ENCODE assay signal across 8 cellular contexts in the genomic region with DNA sequence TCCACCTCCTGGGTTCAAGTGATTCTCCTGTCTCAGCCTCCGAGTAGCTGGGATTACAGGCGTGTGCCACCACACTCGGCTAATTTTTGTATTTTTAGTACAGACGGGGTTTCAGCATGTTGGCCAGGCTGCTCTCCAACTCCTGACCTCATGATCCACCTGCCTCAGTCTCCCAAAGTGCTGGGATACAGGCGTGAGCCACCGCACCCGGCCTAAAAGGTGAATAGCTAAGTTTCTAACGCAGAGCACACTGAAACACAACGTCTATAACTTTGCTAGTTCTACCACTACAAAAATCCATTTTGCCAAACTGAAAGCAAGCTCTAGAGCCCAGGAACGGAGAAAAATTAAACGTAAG. TPM values are rescaled to one million over a fixed set of nuclear protein-coding genes. Genes with fewer than 3 reads are reported as not detected.
DNase-seq lines count a peak whose midpoint lies in the region; ATAC-seq and TF ChIP-seq lines count a peak whose summit lies in the region.
"Not testable (repeated sequence)": the region's sequence is repeated elsewhere in the genome, so short reads cannot be mapped to it uniquely, and the experiment has no call there.

No MANE protein-coding gene starts in this region.

- H3K4me2 ChIP-seq in SK-N-SH, result peak overlapping the region; percentile 82

- peak overlapping the region; percentile 94 for H3K27ac Mint-ChIP-seq in activated naive CD8-positive, alpha-beta T cell treated with anti-CD3 and anti-CD28 coated beads, Interleukin-2, amount 10 ng/mL, durations not matched to agents 7 days and 5 days
- peak overlapping the region; percentile 94 to 97 for H3K27ac Mint-ChIP-seq in effector memory CD8-positive, alpha-beta T cell
- H3K27ac Mint-ChIP-seq in natural killer cell, result peak overlapping the region; percentile 95 to 96
- H3K27ac Mint-ChIP-seq in stimulated activated memory B cell treated with anti-CD40 and anti-IgM and Interleukin-4, amounts not matched to agents 10 μg/mL and 1 μg/mL and 100 μg/mL, for 72 hours, result peak overlapping the region; percentile 98

- intact Hi-C loops in natural killer cell (cut with micrococcal nuclease), result loop anchor here (5.0 kb wide), 1 partner anchor 153 kb away; no protein-coding TSS in a partner anchor

- peaks cover 14% of the 10 kb centered on the region for H3K36me3 Mint-ChIP-seq in activated naive CD8-positive, alpha-beta T cell treated with anti-CD3 and anti-CD28 coated beads, Interleukin-2, amount 10 ng/mL, durations not matched to agents 7 days and 5 days
- peaks cover 41% of the 10 kb centered on the region for H3K36me3 Mint-ChIP-seq in effector memory CD8-positive, alpha-beta T cell (ENCODE audit: insufficient read depth)
- H3K36me3 Mint-ChIP-seq in natural killer cell; stimulated activated memory B cell treated with anti-CD40 and anti-IgM and Interleukin-4, amounts not matched to agents 10 μg/mL and 1 μg/mL and 100 μg/mL, for 72 hours: not testable (repeated sequence)

- not testable (repeated sequence) for H3K27me3 ChIP-seq in SK-N-SH (ENCODE audit: insufficient read depth); iPS-15b (ENCODE audit: control insufficient read depth, insufficient read depth, low read length)

- peaks cover 24% of the 10 kb centered on the region for H3K4me1 Mint-ChIP-seq in activated naive CD8-positive, alpha-beta T cell treated with anti-CD3 and anti-CD28 coated beads, Interleukin-2, amount 10 ng/mL, durations not matched to agents 7 days and 5 days
- peaks cover 20 to 23% of the 10 kb centered on the region in 2 donors for H3K4me1 Mint-ChIP-seq in effector memory CD8-positive, alpha-beta T cell (ENCODE audit: low read depth in 2 of 2)
- H3K4me1 Mint-ChIP-seq in natural killer cell, result peaks cover 24 to 35% of the 10 kb centered on the region in 2 donors
- H3K4me1 Mint-ChIP-seq in stimulated activated memory B cell treated with anti-CD40 and anti-IgM and Interleukin-4, amounts not matched to agents 10 μg/mL and 1 μg/mL and 100 μg/mL, for 72 hours, result peaks cover 26% of the 10 kb centered on the region

- peak overlapping the region; percentile 100 for H2AFZ ChIP-seq in SK-N-SH (ENCODE audit: low read depth)

- peak overlapping the region; percentile 96 for H3K4me3 Mint-ChIP-seq in activated naive CD8-positive, alpha-beta T cell treated with anti-CD3 and anti-CD28 coated beads, Interleukin-2, amount 10 ng/mL, durations not matched to agents 7 days and 5 days
- peak overlapping the region; percentile 94 to 95 for H3K4me3 Mint-ChIP-seq in effector memory CD8-positive, alpha-beta T cell
- H3K4me3 Mint-ChIP-seq in natural killer cell, result peak overlapping the region; percentile 96
- peak overlapping the region; percentile 95 for H3K4me3 Mint-ChIP-seq in stimulated activated memory B cell treated with anti-CD40 and anti-IgM and Interleukin-4, amounts not matched to agents 10 μg/mL and 1 μg/mL and 100 μg/mL, for 72 hours

- not testable (repeated sequence) for H3K9me2 ChIP-seq in SK-N-SH

- H3K79me2 ChIP-seq in SK-N-SH (ENCODE audit: insufficient read depth), result peaks cover 45% of the 10 kb centered on the region

- not testable (repeated sequence) for TF ChIP-seq RAD21 in SK-N-SH (IDR thresholded peaks at IDR 0.05; ENCODE audit: low read length)

- H3K9me3 ChIP-seq in HEK293 (ENCODE audit: control insufficient read depth, insufficient read depth, low read depth, low read length); SK-N-SH; iPS-15b (ENCODE audit: control insufficient read depth, insufficient read depth, low read length): not testable (repeated sequence)

- not testable (repeated sequence) for DNase-seq in AG04449 (ENCODE audit: low read depth, low spot score); SK-N-SH; activated naive CD8-positive, alpha-beta T cell treated with anti-CD3 and anti-CD28 coated beads, Interleukin-2, amount 10 ng/mL, durations not matched to agents 7 days and 5 days; effector memory CD8-positive, alpha-beta T cell; natural killer cell

- TF ChIP-seq CTCF in AG04449 (IDR thresholded peaks at IDR 0.05; ENCODE audit: insufficient read depth, low read length, missing control alignments); HEK293 (tag by site-specific recombination; IDR thresholded peaks at IDR 0.05); SK-N-SH (IDR thresholded peaks at IDR 0.05); natural killer cell (IDR thresholded peaks at IDR 0.05): not testable (repeated sequence)

- POLR2A ChIA-PET in AG04449 (lab: Yijun Ruan, JAX) (interaction anchor here (0.8 to 1.2 kb wide), 3 partner anchors 13 to 136 kb away, joined by 3 to 4 read pairs (median 3); no protein-coding TSS in a partner anchor), HEK293 (lab: Yijun Ruan, JAX) (interaction anchor here (0.6 to 2.0 kb wide), 5 partner anchors 12 to 121 kb away, joined by 3 to 7 read pairs (median 3); a partner anchor contains a TSS), SK-N-SH (lab: Yijun Ruan, JAX) (interaction anchor here (1.2 to 1.8 kb wide), 5 partner anchors 12 to 123 kb away, joined by 3 to 14 read pairs (median 5); a partner anchor contains a TSS)
- POLR2A ChIA-PET in activated naive CD8-positive, alpha-beta T cell treated with anti-CD3 and anti-CD28 coated beads, Interleukin-2, amount 10 ng/mL, durations not matched to agents 7 days and 5 days (lab: Charles Lee), result interaction anchor here (1.0 to 2.1 kb wide), 9 partner anchors 10 to 116 kb away, joined by 3 to 15 read pairs (median 4); a partner anchor contains a TSS

- H3K9me3 Mint-ChIP-seq in activated naive CD8-positive, alpha-beta T cell treated with anti-CD3 and anti-CD28 coated beads, Interleukin-2, amount 10 ng/mL, durations not matched to agents 7 days and 5 days; effector memory CD8-positive, alpha-beta T cell; natural killer cell; stimulated activated memory B cell treated with anti-CD40 and anti-IgM and Interleukin-4, amounts not matched to agents 10 μg/mL and 1 μg/mL and 100 μg/mL, for 72 hours: not testable (repeated sequence)

- H3K27me3 Mint-ChIP-seq in activated naive CD8-positive, alpha-beta T cell treated with anti-CD3 and anti-CD28 coated beads, Interleukin-2, amount 10 ng/mL, durations not matched to agents 7 days and 5 days, result peaks cover 25% of the 10 kb centered on the region
- peaks cover 12 to 19% of the 10 kb centered on the region in 2 donors for H3K27me3 Mint-ChIP-seq in effector memory CD8-positive, alpha-beta T cell
- H3K27me3 Mint-ChIP-seq in natural killer cell (ENCODE audit: low read depth in 2 of 2), result peaks cover 15 to 29% of the 10 kb centered on the region in 2 donors
- peaks cover 12% of the 10 kb centered on the region for H3K27me3 Mint-ChIP-seq in stimulated activated memory B cell treated with anti-CD40 and anti-IgM and Interleukin-4, amounts not matched to agents 10 μg/mL and 1 μg/mL and 100 μg/mL, for 72 hours

- ATAC-seq in activated naive CD8-positive, alpha-beta T cell treated with anti-CD3 and anti-CD28 coated beads, Interleukin-2, amount 10 ng/mL, durations not matched to agents 7 days and 5 days (ENCODE audit: low read depth); effector memory CD8-positive, alpha-beta T cell (replicated peaks); natural killer cell; stimulated activated memory B cell treated with anti-CD40 and anti-IgM and Interleukin-4, amounts not matched to agents 10 μg/mL and 1 μg/mL and 100 μg/mL, for 72 hours: not testable (repeated sequence)

- H3K36me3 ChIP-seq in HEK293 (ENCODE audit: control insufficient read depth in 2 of 2, insufficient read depth in 1 of 2, low read length in 2 of 2) (peaks cover 21 to 31% of the 10 kb centered on the region in 2 experiments), SK-N-SH (replicated peaks in 1 of 2; ENCODE audit: control insufficient read depth in 1 of 2, insufficient read depth in 2 of 2, low read length in 1 of 2) (peaks cover 28% of the 10 kb centered on the region in 2 experiments)
- not testable (repeated sequence) for H3K36me3 ChIP-seq in iPS-15b (ENCODE audit: control insufficient read depth, insufficient read depth, low read length)

- not testable (repeated sequence) for TF ChIP-seq EP300 in SK-N-SH (IDR thresholded peaks at IDR 0.05; ENCODE audit: borderline replicate concordance in 1 of 2, low read depth in 1 of 2, low read length in 1 of 2)

- CTCF ChIA-PET in AG04449 (lab: Yijun Ruan, JAX), result interaction anchor here (0.6 to 3.1 kb wide), 7 partner anchors 9 to 309 kb away, joined by 3 to 26 read pairs (median 3); no protein-coding TSS in a partner anchor
- CTCF ChIA-PET in HEK293 (lab: Yijun Ruan, JAX), result interaction anchor here (0.6 to 0.9 kb wide), 4 partner anchors 9 to 84 kb away, joined by 3 to 5 read pairs (median 4); no protein-coding TSS in a partner anchor
- CTCF ChIA-PET in SK-N-SH (lab: Yijun Ruan, JAX), result interaction anchor here (0.9 to 3.5 kb wide), 3 partner anchors 10 to 135 kb away, joined by 3 to 22 read pairs (median 3); no protein-coding TSS in a partner anchor

- peaks cover 14% of the 10 kb centered on the region for H3K4me1 ChIP-seq in HEK293 (ENCODE audit: control insufficient read depth, insufficient read depth, low read length)
- peaks cover 18 to 22% of the 10 kb centered on the region in 2 experiments; a peak in 3 of 4 replicates for H3K4me1 ChIP-seq in SK-N-SH (ENCODE audit: control insufficient read depth in 1 of 2, insufficient read depth in 2 of 2, low read depth in 1 of 2, low read length in 1 of 2)
- not testable (repeated sequence) for H3K4me1 ChIP-seq in iPS-15b (ENCODE audit: control insufficient read depth, insufficient read depth, low read length)

- not testable (repeated sequence) for H3F3A ChIP-seq in SK-N-SH (replicated peaks; ENCODE audit: insufficient read depth)

- H3K27ac ChIP-seq in HEK293 (ENCODE audit: extremely low read depth, low read depth, low read length) (peak overlapping the region; percentile 22; the same call in 1 of the 2 replicates), SK-N-SH (ENCODE audit: low read depth in 2 of 2, low read length in 1 of 2) (peak overlapping the region; percentile 84 to 86)

- peaks cover 17% of the 10 kb centered on the region for H4K20me1 ChIP-seq in SK-N-SH (ENCODE audit: insufficient read depth)

- H3K9ac ChIP-seq in SK-N-SH (peak overlapping the region; percentile 91), iPS-15b (ENCODE audit: low read depth, low read length) (peak overlapping the region; percentile 70)

- 77% methylated on average over 11 of the region's 11 CpGs for WGBS in SK-N-SH (ENCODE audit: low lambda C conversion rate)

- H3K4me3 ChIP-seq in AG04449 (ENCODE audit: low read depth, low read length), result peak overlapping the region; percentile 98
- H3K4me3 ChIP-seq in HEK293 (ENCODE audit: low read depth, low read length), result peak overlapping the region; percentile 37
- H3K4me3 ChIP-seq in SK-N-SH (ENCODE audit: low read depth in 2 of 2, low read length in 1 of 2), result peak overlapping the region; percentile 91 to 96
- H3K4me3 ChIP-seq in iPS-15b (ENCODE audit: low read depth, low read length), result peak overlapping the region; percentile 79

RNA-seq across cellular contexts. Expression of a gene that starts 0.5 kb away (rescaled TPM):
- 46.4 and 54.1 TPM in 2 replicates for polyA plus RNA-seq in SK-N-SH (2012; rRNA removed)
- polyA plus RNA-seq in SK-N-SH (2012; cell fraction: cytosol; rRNA removed), result 71.7 and 129 TPM in 2 replicates
- 18.3 and 33.4 TPM in 2 replicates for polyA plus RNA-seq in SK-N-SH (2012; cell fraction: nucleus; rRNA removed)
- total RNA-seq in activated naive CD8-positive, alpha-beta T cell treated with anti-CD3 and anti-CD28 coated beads, Interleukin-2, amount 10 ng/mL, durations not matched to agents 7 days and 5 days, result 10 to 100 TPM; 51.2 to 57.0 TPM
- total RNA-seq in natural killer cell, result 10 to 100 TPM; 52.8 to 58.5 (median 54.7) TPM

Comparison
In these comparisons a context has a peak if more than half of its experiments do, and no peak if none do; other contexts are left out.
1. H3K4me3 ChIP-seq: peak in every context shown above with its lines; median percentile 98 in AG04449; 94 in SK-N-SH; 79 in iPS-15b; 37 in HEK293.